In genomic region chr9:86176468-86176867, GRCh38 we compare ENCODE assay signal across 14 cellular contexts.
DNase-seq lines count a peak whose midpoint lies in the region; ATAC-seq and TF ChIP-seq lines count a peak whose summit lies in the region.
"Had no signal": no experiment of that assay in that cellular context is flagged by ENCODE, and none has a peak within 500 bp of the region (broad histone marks: within the 10 kb centered on the region; RNA-seq: fewer than 3 reads in every experiment).

No MANE protein-coding gene starts in this region.

- H3K27ac ChIP-seq in left lung = no peak overlapping the region
- H3K27ac ChIP-seq: C4-2B, left ventricle myocardium inferior had no signal

- H3K4me3 ChIP-seq in left lung = no peak overlapping the region
- H3K4me3 ChIP-seq: left ventricle myocardium inferior had no signal

- H3K4me1 ChIP-seq in left lung = no peaks in the 10 kb centered on the region
- H3K4me1 ChIP-seq: left ventricle myocardium inferior had no signal

- no peaks in the 10 kb centered on the region for H3K27me3 ChIP-seq in left lung

- no peaks in the 10 kb centered on the region for H3K9me3 ChIP-seq in left lung
- H3K9me3 ChIP-seq: left ventricle myocardium inferior had no signal

- H3K36me3 ChIP-seq in left lung = no peaks in the 10 kb centered on the region
- H3K36me3 ChIP-seq: left ventricle myocardium inferior had no signal

- TF ChIP-seq CTCF in left lung (IDR thresholded peaks at IDR 0.05) (no peak), GM20000 (IDR thresholded peaks at IDR 0.05; ENCODE audit: extremely low read depth, missing control alignments) (no peak)

- DNase-seq in H4 (ENCODE audit: low spot score) = peak; percentile 59
- peak; percentile 82 for DNase-seq in NCI-H2081 treated with DMSO at 0.1 percent for 48 hours (lab: John Stamatoyannopoulos, UW)
- DNase-seq in SHP77 (lab: John Stamatoyannopoulos, UW) = peak; percentile 54 to 72
- no peak for DNase-seq in left lung
- no peak for DNase-seq in amniotic stem cell (lab: John Stamatoyannopoulos, UW)
- DNase-seq in RPMI8226 = no peak
- DNase-seq in GM20000 (ENCODE audit: low spot score) = no peak
- DNase-seq: glutamatergic neuron, left ventricle myocardium inferior, nephron progenitor cell, SIG-M5 had no signal

- ATAC-seq in left lung = peak; percentile 47
- ATAC-seq in HG03108 (IDR thresholded peaks at IDR 0.05; ENCODE audit: unreplicated experiment) = no peak
- ATAC-seq: activated CD4-positive, CD25-positive, alpha-beta regulatory T cell treated with anti-CD3 and anti-CD28 coated beads, Interleukin-2, amount 50 U/mL, for 24 hours had no signal

- intact Hi-C loops in left lung (cut with DNase I) = no loop called here

Comparison
In these comparisons a context has a peak if more than half of its experiments do, and no peak if none do; other contexts are left out.
1. DNase-seq: peak in H4 (single experiment), NCI-H2081 treated with DMSO at 0.1 percent for 48 hours (single experiment) and SHP77 (2 of 2); none in left lung (0 of 2), amniotic stem cell (single experiment), RPMI8226 (single experiment) and GM20000 (single experiment).